In the genomic region with DNA sequence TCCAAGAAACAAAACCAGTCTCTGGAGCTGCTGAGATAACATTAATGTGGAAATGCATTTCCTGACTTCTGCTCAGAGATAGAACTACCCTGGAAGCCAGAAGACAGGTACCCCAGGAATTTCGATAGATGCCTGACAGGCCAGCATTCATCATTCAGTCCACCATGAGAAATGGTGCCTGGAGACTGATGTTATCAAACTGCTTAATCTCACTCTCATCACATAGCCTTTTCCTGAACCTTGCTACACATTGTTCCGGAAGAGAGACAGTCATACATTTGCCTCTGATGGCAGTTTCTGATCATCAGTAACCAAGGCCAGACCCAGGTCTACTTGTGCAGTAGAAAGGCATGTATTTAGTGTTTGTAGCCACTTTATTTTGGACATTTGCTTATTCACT, we compare ENCODE assay signal across 27 cellular contexts.
"Had no signal": no experiment of that assay in that cellular context is flagged by ENCODE, and none has a peak within 500 bp of the region (broad histone marks: within the 10 kb centered on the region; RNA-seq: fewer than 3 reads in every experiment).

No MANE protein-coding gene starts in this region.

- DNase-seq: dorsolateral prefrontal cortex; effector CD4-positive, alpha-beta T cell; foreskin fibroblast; gastrocnemius medialis; heart left ventricle; kidney; left lung; mesenchymal stem cell; natural killer cell; occipital lobe; ovary; posterior cingulate gyrus; psoas muscle; right cardiac atrium; sigmoid colon; stimulated activated CD4-positive, alpha-beta T cell treated with anti-CD3 and anti-CD28 coated beads, Interleukin-2, amount 100 ng/mL, for 24 hours; stimulated activated CD4-positive, alpha-beta T cell treated with anti-CD3 and anti-CD28 coated beads, Interleukin-4, amount 100 ng/mL, for 24 hours; stimulated activated naive CD4-positive, alpha-beta T cell treated with Interleukin-2 at 50 U/mL for 16 hours; substantia nigra; testis; tibial artery; upper lobe of right lung; uterus had no signal

- H3K9me3 Mint-ChIP-seq: stimulated activated effector memory CD8-positive, alpha-beta T cell treated with anti-CD3 and anti-CD28 coated beads, Interleukin-12 subunit alpha, Interleukin-12 subunit beta, amount 100 ng/mL, for 72 hours had no signal

- ATAC-seq: esophagus mucosa; gastrocnemius medialis; heart left ventricle; left lung; natural killer cell; psoas muscle; right cardiac atrium; stimulated activated effector memory CD8-positive, alpha-beta T cell treated with anti-CD3 and anti-CD28 coated beads, Interleukin-12 subunit alpha, Interleukin-12 subunit beta, amount 100 ng/mL, for 72 hours; upper lobe of right lung had no signal

- H3K27ac ChIP-seq: dorsolateral prefrontal cortex, epithelial cell of prostate, gastrocnemius medialis, heart left ventricle, hepatocyte, left lung, ovary, psoas muscle, sigmoid colon, testis, tibial artery, upper lobe of right lung, uterus had no signal

- H3K4me3 Mint-ChIP-seq: natural killer cell; stimulated activated effector memory CD8-positive, alpha-beta T cell treated with anti-CD3 and anti-CD28 coated beads, Interleukin-12 subunit alpha, Interleukin-12 subunit beta, amount 100 ng/mL, for 72 hours had no signal

- H3K27ac Mint-ChIP-seq: natural killer cell; stimulated activated effector memory CD8-positive, alpha-beta T cell treated with anti-CD3 and anti-CD28 coated beads, Interleukin-12 subunit alpha, Interleukin-12 subunit beta, amount 100 ng/mL, for 72 hours had no signal

- H3K4me1 Mint-ChIP-seq: natural killer cell; stimulated activated effector memory CD8-positive, alpha-beta T cell treated with anti-CD3 and anti-CD28 coated beads, Interleukin-12 subunit alpha, Interleukin-12 subunit beta, amount 100 ng/mL, for 72 hours had no signal

- H3K36me3 Mint-ChIP-seq: natural killer cell; stimulated activated effector memory CD8-positive, alpha-beta T cell treated with anti-CD3 and anti-CD28 coated beads, Interleukin-12 subunit alpha, Interleukin-12 subunit beta, amount 100 ng/mL, for 72 hours had no signal
